11 cellular contexts compared by ENCODE assay signal in genomic region chr17:75634376-75634740, GRCh38. TPM values are rescaled to one million over a fixed set of nuclear protein-coding genes. Genes with fewer than 3 reads are reported as not detected.
DNase-seq lines count a peak whose midpoint lies in the region; ATAC-seq, FAIRE-seq and TF ChIP-seq lines count a peak whose summit lies in the region.
"Had no signal": no experiment of that assay in that cellular context is flagged by ENCODE, and none has a peak within 500 bp of the region (broad histone marks: within the 10 kb centered on the region; RNA-seq: fewer than 3 reads in every experiment).

No MANE protein-coding gene starts in this region.

- POLR2A ChIA-PET in A549 (lab: Yijun Ruan, JAX), result interaction anchor here (0.6 to 2.0 kb wide), 2 partner anchors 9 to 114 kb away, joined by 3 to 7 read pairs; no protein-coding TSS in a partner anchor
- POLR2A ChIA-PET in activated CD4-positive, alpha-beta memory T cell treated with anti-CD3 and anti-CD28 coated beads for 36 hours (lab: Charles Lee), result no interaction called here

- peak overlapping the region; percentile 89 for H3K27ac Mint-ChIP-seq in glutamatergic neuron (ENCODE audit: unreplicated experiment)
- H3K27ac Mint-ChIP-seq in activated CD4-positive, alpha-beta memory T cell treated with anti-CD3 and anti-CD28 coated beads for 36 hours, result no peak overlapping the region
- H3K27ac Mint-ChIP-seq: activated naive CD4-positive, alpha-beta T cell treated with anti-CD3 and anti-CD28 coated beads, Interleukin-2, amount 10 ng/mL, durations not matched to agents 7 days and 5 days had no signal

- 96% methylated on average over 4 of the region's 9 CpGs for WGBS in A549 (ENCODE audit: missing lambda C conversion rate)
- WGBS in pancreas, 2 donors, result 83 to 87% methylated on average over 8 to 9 of the region's 9 CpGs

- intact Hi-C loops in pancreas (cut with DNase I), result loop anchor here in 1 of 3 donors (5.0 kb wide), 1 partner anchor 113 kb away; no protein-coding TSS in a partner anchor
- intact Hi-C loops in activated CD4-positive, alpha-beta memory T cell treated with anti-CD3 and anti-CD28 coated beads for 36 hours (cut with micrococcal nuclease), result no loop called here

- H3K4me3 Mint-ChIP-seq in glutamatergic neuron (ENCODE audit: unreplicated experiment), result no peak overlapping the region
- H3K4me3 Mint-ChIP-seq in activated CD4-positive, alpha-beta memory T cell treated with anti-CD3 and anti-CD28 coated beads for 36 hours, result no peak overlapping the region
- H3K4me3 Mint-ChIP-seq: activated naive CD4-positive, alpha-beta T cell treated with anti-CD3 and anti-CD28 coated beads, Interleukin-2, amount 10 ng/mL, durations not matched to agents 7 days and 5 days had no signal

- H3K4me2 ChIP-seq in A549, result peak overlapping the region; percentile 64

- H3K4me3 ChIP-seq in A549 (no peak overlapping the region), WERI-Rb-1 (ENCODE audit: low read depth, low read length) (peak overlapping the region; percentile 24), pancreas (peak overlapping the region in 1 of 4 donors; percentile 17)

- no peak for DNase-seq in A549 (ENCODE audit: low read depth in 1 of 2, low spot score in 1 of 2)
- peak; percentile 65 for DNase-seq in WERI-Rb-1
- DNase-seq in glutamatergic neuron, result peak; percentile 49
- peak in 1 of 6 donors; percentile 51 for DNase-seq in pancreas
- DNase-seq in activated CD4-positive, alpha-beta memory T cell treated with anti-CD3 and anti-CD28 coated beads for 36 hours, result no peak
- DNase-seq in activated CD8-positive, alpha-beta memory T cell treated with anti-CD3 and anti-CD28 coated beads, Interleukin-2, amount 50 U/mL, for 48 hours, result no peak
- DNase-seq: cortex of kidney had no signal

- TF ChIP-seq RAD21 in A549 (conservative IDR thresholded peaks at IDR 0.05 in 1 of 2, IDR thresholded peaks at IDR 0.05 in 1 of 2), result no peak

- H3K36me3 Mint-ChIP-seq in glutamatergic neuron (ENCODE audit: unreplicated experiment), result no peaks in the 10 kb centered on the region
- H3K36me3 Mint-ChIP-seq in activated CD4-positive, alpha-beta memory T cell treated with anti-CD3 and anti-CD28 coated beads for 36 hours, result no peaks in the 10 kb centered on the region
- H3K36me3 Mint-ChIP-seq: activated naive CD4-positive, alpha-beta T cell treated with anti-CD3 and anti-CD28 coated beads, Interleukin-2, amount 10 ng/mL, durations not matched to agents 7 days and 5 days had no signal

- FAIRE-seq in A549 (lab: Jason Lieb, UNC) (no peak), pancreas (lab: Jason Lieb, UNC) (no peak)

- H3K27me3 ChIP-seq in WERI-Rb-1 (ENCODE audit: insufficient read depth, low read depth, severe bottlenecking) (no peaks in the 10 kb centered on the region), pancreas (no peaks in the 10 kb centered on the region)
- H3K27me3 ChIP-seq: foreskin keratinocyte had no signal

- H3K9me3 Mint-ChIP-seq in glutamatergic neuron (ENCODE audit: unreplicated experiment), result no peaks in the 10 kb centered on the region
- H3K9me3 Mint-ChIP-seq in activated CD4-positive, alpha-beta memory T cell treated with anti-CD3 and anti-CD28 coated beads for 36 hours, result no peaks in the 10 kb centered on the region
- H3K9me3 Mint-ChIP-seq: activated naive CD4-positive, alpha-beta T cell treated with anti-CD3 and anti-CD28 coated beads, Interleukin-2, amount 10 ng/mL, durations not matched to agents 7 days and 5 days had no signal

- H3K36me3 ChIP-seq in WERI-Rb-1 (peaks cover 3% of the 10 kb centered on the region), pancreas (no peaks in the 10 kb centered on the region)

- H3K9me3 ChIP-seq in A549 (no peaks in the 10 kb centered on the region), WERI-Rb-1 (ENCODE audit: severe bottlenecking) (no peaks in the 10 kb centered on the region), pancreas (no peaks in the 10 kb centered on the region)

- CTCF ChIA-PET in A549 (lab: Yijun Ruan, JAX), result interaction anchor here (0.6 to 51.3 kb wide), 39 partner anchors 1 to 297 kb away, joined by 3 to 2254 read pairs (median 7); partner anchors contain the start of genes GALK1, ITGB4, LLGL2 and MYO15B
- CTCF ChIA-PET in activated CD4-positive, alpha-beta memory T cell treated with anti-CD3 and anti-CD28 coated beads for 36 hours (lab: Charles Lee), result interaction anchor here (0.7 to 19.5 kb wide), 21 partner anchors 10 to 353 kb away, joined by 3 to 438 read pairs (median 8); a partner anchor contains a TSS

- ATAC-seq in A549 (no peak), pancreas (no peak), HG02973 (IDR thresholded peaks at IDR 0.05; ENCODE audit: unreplicated experiment) (no peak), GM21576 (IDR thresholded peaks at IDR 0.05; ENCODE audit: unreplicated experiment) (no peak)

- H3K27ac ChIP-seq in A549, result peak overlapping the region in 1 of 2 experiments; percentile 86; a peak in 3 of 6 replicates
- H3K27ac ChIP-seq in WERI-Rb-1, result peak overlapping the region; percentile 73
- H3K27ac ChIP-seq in pancreas, result peak overlapping the region; percentile 17 to 68 (median 54)

- H3K27me3 Mint-ChIP-seq in glutamatergic neuron (ENCODE audit: unreplicated experiment), result peaks cover 4% of the 10 kb centered on the region
- H3K27me3 Mint-ChIP-seq in activated CD4-positive, alpha-beta memory T cell treated with anti-CD3 and anti-CD28 coated beads for 36 hours, result no peaks in the 10 kb centered on the region
- H3K27me3 Mint-ChIP-seq: activated naive CD4-positive, alpha-beta T cell treated with anti-CD3 and anti-CD28 coated beads, Interleukin-2, amount 10 ng/mL, durations not matched to agents 7 days and 5 days had no signal

- peaks cover 22% of the 10 kb centered on the region for H3K4me1 Mint-ChIP-seq in glutamatergic neuron (ENCODE audit: low read depth, unreplicated experiment)
- no peaks in the 10 kb centered on the region for H3K4me1 Mint-ChIP-seq in activated CD4-positive, alpha-beta memory T cell treated with anti-CD3 and anti-CD28 coated beads for 36 hours (ENCODE audit: low read depth)
- H3K4me1 Mint-ChIP-seq: activated naive CD4-positive, alpha-beta T cell treated with anti-CD3 and anti-CD28 coated beads, Interleukin-2, amount 10 ng/mL, durations not matched to agents 7 days and 5 days had no signal

- no peak for TF ChIP-seq POLR2A in A549 (IDR thresholded peaks at IDR 0.05; ENCODE audit: low read length)

- TF ChIP-seq CTCF in A549 (IDR thresholded peaks at IDR 0.05) (no peak), WERI-Rb-1 (IDR thresholded peaks at IDR 0.05; ENCODE audit: low read depth, low read length) (peak; percentile 14; the same call in 1 of the 2 replicates), glutamatergic neuron (IDR thresholded peaks at IDR 0.05; ENCODE audit: partially characterized antibody, unreplicated experiment) (no peak), pancreas (IDR thresholded peaks at IDR 0.05) (no peak)

- H3K4me1 ChIP-seq in A549, result peaks cover 19% of the 10 kb centered on the region
- H3K4me1 ChIP-seq in pancreas, result peaks cover 13 to 14% (median 14%) of the 10 kb centered on the region in 3 donors

- TF ChIP-seq EP300 in A549 (IDR thresholded peaks at IDR 0.05), result no peak

RNA-seq across cellular contexts. Expression of gene SMIM5, which starts 1.1 kb away (rescaled TPM):
- polyA plus RNA-seq in A549 (2011; rRNA removed), result 0.25 and 0.30 TPM in 2 replicates
- polyA plus RNA-seq in A549 (2012; cell fraction: cytosol; rRNA removed), result 0.10 and 0.25 TPM in 2 replicates
- 0.86 and 0.97 TPM in 2 replicates for polyA plus RNA-seq in A549 (2012; cell fraction: nucleus; rRNA removed)
- polyA plus RNA-seq in A549 (2017; fragmentation: RNase III; extraction: RNeasy Plus Mini Kit Qiagen cat#74134 plus additional on column Dnase treatment), result 0.15 to 0.33 TPM (median 0.20 TPM) in 3 replicates
- polyA minus RNA-seq in A549 (2011; rRNA and poly(A)+ RNA removed), result 0.19 and 0.21 TPM in 2 replicates
- 0.20 TPM for total RNA-seq in glutamatergic neuron (ENCODE audit: unreplicated experiment)
- total RNA-seq in pancreas, result 1 to 10 TPM in 1 of 6 donors, under 1 TPM in 5; 0.55 to 1.2 (median 0.82) TPM
- 10 to 100 TPM in 1 of 2 donors, 1 to 10 TPM in 1; 6.3 to 15.3 TPM for polyA plus RNA-seq in pancreas
- total RNA-seq in activated CD4-positive, alpha-beta memory T cell treated with anti-CD3 and anti-CD28 coated beads for 36 hours, result not detected
- total RNA-seq: foreskin keratinocyte had no signal

RNA-seq across cellular contexts. Expression of gene RECQL5, which starts 32.6 kb away (rescaled TPM):
- polyA plus RNA-seq in A549 (2011; rRNA removed) (22.7 and 29.2 TPM in 2 replicates), A549 (2017; fragmentation: RNase III; extraction: RNeasy Plus Mini Kit Qiagen cat#74134 plus additional on column Dnase treatment) (37.3 to 42.5 TPM (median 39.9 TPM) in 3 replicates), pancreas (10 to 100 TPM; 54.3 to 65.2 TPM)
- 17.7 and 21.4 TPM in 2 replicates for polyA plus RNA-seq in A549 (2012; cell fraction: cytosol; rRNA removed)
- polyA plus RNA-seq in A549 (2012; cell fraction: nucleus; rRNA removed), result 159 and 161 TPM in 2 replicates
- polyA minus RNA-seq in A549 (2011; rRNA and poly(A)+ RNA removed), result 48.5 and 52.7 TPM in 2 replicates
- total RNA-seq in glutamatergic neuron (ENCODE audit: unreplicated experiment) (49.8 TPM), pancreas (10 to 100 TPM in 4 of 6 donors, 1 to 10 TPM in 2; 8.7 to 29.4 (median 12.8) TPM)
- 10 to 100 TPM; 27.7 to 31.3 TPM for total RNA-seq in activated CD4-positive, alpha-beta memory T cell treated with anti-CD3 and anti-CD28 coated beads for 36 hours

RNA-seq across cellular contexts. Expression of gene SAP30BP, which starts 32.8 kb away (rescaled TPM):
- polyA plus RNA-seq in A549 (2011; rRNA removed) (76.3 and 103 TPM in 2 replicates), A549 (2017; fragmentation: RNase III; extraction: RNeasy Plus Mini Kit Qiagen cat#74134 plus additional on column Dnase treatment) (125 to 139 TPM (median 136 TPM) in 3 replicates), pancreas (100 to 1,000 TPM in 1 of 2 donors, 10 to 100 TPM in 1; 81.8 to 106 TPM)
- polyA plus RNA-seq in A549 (2012; cell fraction: cytosol; rRNA removed), result 97.6 and 108 TPM in 2 replicates
- 186 and 190 TPM in 2 replicates for polyA plus RNA-seq in A549 (2012; cell fraction: nucleus; rRNA removed)
- polyA minus RNA-seq in A549 (2011; rRNA and poly(A)+ RNA removed), result 63.9 and 67.1 TPM in 2 replicates
- total RNA-seq in glutamatergic neuron (ENCODE audit: unreplicated experiment) (115 TPM), pancreas (10 to 100 TPM; 22.4 to 45.3 (median 37.0) TPM)
- 10 to 100 TPM; 81.4 to 92.7 TPM for total RNA-seq in activated CD4-positive, alpha-beta memory T cell treated with anti-CD3 and anti-CD28 coated beads for 36 hours

RNA-seq across cellular contexts. Expression of gene MYO15B, which starts 46.8 kb away (rescaled TPM):
- polyA plus RNA-seq in A549 (2011; rRNA removed), result 12.4 and 17.7 TPM in 2 replicates
- 14.1 and 16.2 TPM in 2 replicates for polyA plus RNA-seq in A549 (2012; cell fraction: cytosol; rRNA removed)
- 120 and 145 TPM in 2 replicates for polyA plus RNA-seq in A549 (2012; cell fraction: nucleus; rRNA removed)
- 27.4 to 33.9 TPM (median 33.5 TPM) in 3 replicates for polyA plus RNA-seq in A549 (2017; fragmentation: RNase III; extraction: RNeasy Plus Mini Kit Qiagen cat#74134 plus additional on column Dnase treatment)
- 21.2 and 21.5 TPM in 2 replicates for polyA minus RNA-seq in A549 (2011; rRNA and poly(A)+ RNA removed)
- 82.6 TPM for total RNA-seq in glutamatergic neuron (ENCODE audit: unreplicated experiment)
- total RNA-seq in pancreas, result 10 to 100 TPM; 25.9 to 82.0 (median 38.6) TPM
- polyA plus RNA-seq in pancreas, result 100 to 1,000 TPM; 307 to 325 TPM
- total RNA-seq in activated CD4-positive, alpha-beta memory T cell treated with anti-CD3 and anti-CD28 coated beads for 36 hours, result 10 to 100 TPM; 16.8 to 20.5 TPM

Comparison
In these comparisons a context has a peak if more than half of its experiments do, and no peak if none do; other contexts are left out.
1. DNase-seq: peak in WERI-Rb-1 (single experiment) and glutamatergic neuron (single experiment); none in A549 (0 of 2), activated CD4-positive, alpha-beta memory T cell treated with anti-CD3 and anti-CD28 coated beads for 36 hours (single experiment) and activated CD8-positive, alpha-beta memory T cell treated with anti-CD3 and anti-CD28 coated beads, Interleukin-2, amount 50 U/mL, for 48 hours (single experiment).